8 cellular contexts compared by ENCODE assay signal in genomic region chr1:999797-1000356, GRCh38. TPM values are rescaled to one million over a fixed set of nuclear protein-coding genes. Genes with fewer than 3 reads are reported as not detected.
DNase-seq lines count a peak whose midpoint lies in the region; ATAC-seq, FAIRE-seq and TF ChIP-seq lines count a peak whose summit lies in the region.

A gene with protein sequence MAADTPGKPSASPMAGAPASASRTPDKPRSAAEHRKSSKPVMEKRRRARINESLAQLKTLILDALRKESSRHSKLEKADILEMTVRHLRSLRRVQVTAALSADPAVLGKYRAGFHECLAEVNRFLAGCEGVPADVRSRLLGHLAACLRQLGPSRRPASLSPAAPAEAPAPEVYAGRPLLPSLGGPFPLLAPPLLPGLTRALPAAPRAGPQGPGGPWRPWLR (minus strand): TSS chr1:1000097. CDS start chr1:999973, 124 bp downstream.

- H3K4me2 ChIP-seq in A549 (peak within 1 kb of the TSS; percentile 95), HepG2 (ENCODE audit: low read depth, low read length) (peak within 1 kb of the TSS; percentile 92)

- ATAC-seq in A549 (peak; percentile 51 to 52), GM19043 (IDR thresholded peaks at IDR 0.05; ENCODE audit: low read depth, unreplicated experiment) (peak; percentile 41), HepG2 (peak; percentile 59)

- in situ Hi-C loops in HepG2 (cut with HindIII; ENCODE audit: extremely low pct_ligation_motif_present, low pct_unique_long_range_greater_than_20kb), result no loop called here

- H3K27me3 ChIP-seq in duodenal mucosa (ENCODE audit: control insufficient read depth in 1 of 2, insufficient read depth in 2 of 2, low read length in 2 of 2), result peaks cover 32 to 48% of the 10 kb centered on the region in 2 donors
- H3K27me3 ChIP-seq in HepG2 (ENCODE audit: control insufficient read depth in 1 of 2, insufficient read depth in 2 of 2, low read length in 2 of 2), result no peaks in the 10 kb centered on the region

- no peak for TF ChIP-seq RAD21 in A549 (conservative IDR thresholded peaks at IDR 0.05 in 1 of 2, IDR thresholded peaks at IDR 0.05 in 1 of 2)
- TF ChIP-seq RAD21 in HepG2 (CRISPR knock-in tag; IDR thresholded peaks at IDR 0.05), result peak; percentile 17; the same call in 1 of the 2 replicates

- no TSS peak for BruUV-seq in HepG2 (replicated peaks; lab: Mats Ljungman, UMichigan)

- intact Hi-C loops in HepG2 (cut with micrococcal nuclease; ENCODE audit: unreplicated experiment), result loop anchor here (10.0 kb wide), 1 partner anchor 235 kb away; the partner anchor contains the start of genes B3GALT6 and SDF4

- FAIRE-seq in A549 (lab: Jason Lieb, UNC) (no peak), HepG2 (lab: Jason Lieb, UNC) (no peak)

- peaks cover 15% of the 10 kb centered on the region for H3K79me2 ChIP-seq in HepG2 (ENCODE audit: insufficient read depth, low read length)

- no peaks in the 10 kb centered on the region for H3K36me3 ChIP-seq in duodenal mucosa (ENCODE audit: control insufficient read depth in 1 of 2, insufficient read depth in 2 of 2, low read length in 2 of 2)
- H3K36me3 ChIP-seq in HepG2 (replicated peaks in 1 of 2; ENCODE audit: control insufficient read depth in 1 of 2, insufficient read depth in 2 of 2, low read length in 2 of 2), result no peaks in the 10 kb centered on the region

- CTCF ChIA-PET in A549 (lab: Yijun Ruan, JAX) (interaction anchor here (0.7 to 4.3 kb wide), 5 partner anchors 10 to 122 kb away, joined by 3 to 33 read pairs (median 4); no protein-coding TSS in a partner anchor), HepG2 (lab: Yijun Ruan, JAX; ENCODE audit: low intra/inter-chr PET ratio, low total read pairs) (no interaction called here)

- H3K27ac ChIP-seq in A549, result peak within 1 kb of the TSS; percentile 97 to 100
- H3K27ac ChIP-seq in duodenal mucosa (ENCODE audit: low read depth, low read length), result peak within 1 kb of the TSS; percentile 87
- peak within 1 kb of the TSS; percentile 97 for H3K27ac ChIP-seq in HepG2 (ENCODE audit: extremely low read length, insufficient read depth, low read length)

- H3K4me1 ChIP-seq in A549 (peaks cover 17% of the 10 kb centered on the region), duodenal mucosa (ENCODE audit: control insufficient read depth in 1 of 2, insufficient read depth in 2 of 2, low read length in 2 of 2) (peaks cover 10 to 11% of the 10 kb centered on the region in 2 donors), HepG2 (ENCODE audit: insufficient read depth, low read length) (peaks cover 63% of the 10 kb centered on the region)

- no peak within 1 kb of the TSS for H2AFZ ChIP-seq in HepG2 (ENCODE audit: low read length)

- H4K20me1 ChIP-seq in HepG2 (ENCODE audit: insufficient read depth, low read length), result peaks cover 4% of the 10 kb centered on the region; the same call in 1 of the 2 replicates

- H3K9ac ChIP-seq in duodenal mucosa (ENCODE audit: low read depth in 1 of 2, low read length in 2 of 2), result peak within 1 kb of the TSS in 1 of 2 donors; percentile 54
- peak within 1 kb of the TSS; percentile 97 for H3K9ac ChIP-seq in HepG2 (ENCODE audit: insufficient read depth, low read depth, low read length)

- POLR2A ChIA-PET in A549 (lab: Yijun Ruan, JAX) (interaction anchor here (1.0 kb wide), 1 partner anchor 60 kb away, joined by 3 read pairs; no protein-coding TSS in a partner anchor), HepG2 (lab: Yijun Ruan, JAX) (interaction anchor here (0.7 to 3.2 kb wide), 7 partner anchors 14 to 231 kb away, joined by 3 to 13 read pairs (median 3); partner anchors contain the start of genes ISG15 and PERM1)

- peak; percentile 86 for TF ChIP-seq POLR2A in A549 (IDR thresholded peaks at IDR 0.05; ENCODE audit: low read length)
- TF ChIP-seq POLR2A in HepG2 (IDR thresholded peaks at IDR 0.05; ENCODE audit: insufficient read depth in 1 of 2, low read depth in 2 of 2, low read length in 2 of 2), result no peak; a peak in 1 of 4 replicates

- TF ChIP-seq EP300 in A549 (IDR thresholded peaks at IDR 0.05) (no peak), HepG2 (IDR thresholded peaks at IDR 0.05; ENCODE audit: low read depth in 2 of 2, low read length in 2 of 2) (no peak), HepG2 (CRISPR knock-in tag; IDR thresholded peaks at IDR 0.05; ENCODE audit: borderline replicate concordance) (no peak)

- peak within 1 kb of the TSS; percentile 77 for H3K4me3 ChIP-seq in A549
- peak within 1 kb of the TSS; percentile 61 to 62 for H3K4me3 ChIP-seq in duodenal mucosa (ENCODE audit: low read depth in 1 of 2, low read length in 2 of 2)
- peak within 1 kb of the TSS; percentile 63 to 78 (median 78) for H3K4me3 ChIP-seq in HepG2 (replicated peaks in 1 of 3; ENCODE audit: insufficient read depth in 1 of 3, low read depth in 2 of 3, low read length in 3 of 3)

- no peak for TF ChIP-seq CTCF in A549 (IDR thresholded peaks at IDR 0.05)
- TF ChIP-seq CTCF in HepG2 (CRISPR knock-in tag; IDR thresholded peaks at IDR 0.05), result no peak

- WGBS in A549 (ENCODE audit: missing lambda C conversion rate), result 0% methylated on average over 6 of the region's 85 CpGs
- no CpG with 5 or more reads among the region's 85 CpGs for WGBS in HepG2 (ENCODE audit: low lambda C conversion rate)

- H3K9me3 ChIP-seq in A549 (no peaks in the 10 kb centered on the region), duodenal mucosa (ENCODE audit: control insufficient read depth in 1 of 2, low read length in 2 of 2) (no peaks in the 10 kb centered on the region), HepG2 (ENCODE audit: low read length) (no peaks in the 10 kb centered on the region)

- DNase-seq in A549 (ENCODE audit: low read depth in 1 of 2, low spot score in 1 of 2) (peak in 1 of 2 experiments; percentile 92), NCI-H1694 (lab: John Stamatoyannopoulos, UW) (peak; percentile 58), HepG2 (ENCODE audit: low spot score) (peak; percentile 87), Kasumi-1 (lab: John Stamatoyannopoulos, UW) (no peak)
- peak; percentile 76 for DNase-seq in activated CD4-positive, alpha-beta T cell treated with anti-CD3 and anti-CD28 coated beads for 48 hours
- DNase-seq in stimulated activated CD4-positive, alpha-beta T cell treated with anti-CD3 and anti-CD28 coated beads, Interleukin-2, amount 100 ng/mL, for 4 hours (ENCODE audit: low read depth), result peak; percentile 70

TF ChIP-seq in A549, 52 proteins besides CTCF, POLR2A, EP300 and RAD21 (continues in another document):
- TF ChIP-seq TP53 (CRISPR knock-in tag; IDR thresholded peaks at IDR 0.05), result 0 out of 2 replicates have a peak, but pooled peaks have one; percentile 9
- TF ChIP-seq, protein P1, sequence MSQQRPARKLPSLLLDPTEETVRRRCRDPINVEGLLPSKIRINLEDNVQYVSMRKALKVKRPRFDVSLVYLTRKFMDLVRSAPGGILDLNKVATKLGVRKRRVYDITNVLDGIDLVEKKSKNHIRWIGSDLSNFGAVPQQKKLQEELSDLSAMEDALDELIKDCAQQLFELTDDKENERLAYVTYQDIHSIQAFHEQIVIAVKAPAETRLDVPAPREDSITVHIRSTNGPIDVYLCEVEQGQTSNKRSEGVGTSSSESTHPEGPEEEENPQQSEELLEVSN (IDR thresholded peaks at IDR 0.05; ENCODE audit: borderline replicate concordance, low read depth), result peak; percentile 35; the same call in 1 of the 2 replicates
- TF ChIP-seq HOXB5 (CRISPR knock-in tag; IDR thresholded peaks at IDR 0.05), result peak; percentile 38; the same call in 1 of the 2 replicates

TF ChIP-seq in HepG2, 621 proteins besides CTCF, POLR2A, EP300 and RAD21 (continues in another document):
- TF ChIP-seq ZSCAN22 (CRISPR knock-in tag; IDR thresholded peaks at IDR 0.05) (no peak), NFIB (CRISPR knock-in tag; IDR thresholded peaks at IDR 0.05; ENCODE audit: borderline replicate concordance) (no peak), NRL (CRISPR knock-in tag; IDR thresholded peaks at IDR 0.05; ENCODE audit: borderline replicate concordance) (no peak), FOXM1 (CRISPR knock-in tag; IDR thresholded peaks at IDR 0.05) (no peak), TOPORS (CRISPR knock-in tag; IDR thresholded peaks at IDR 0.05) (peak; percentile 3; the same call in 1 of the 2 replicates), NCOA2 (CRISPR knock-in tag; IDR thresholded peaks at IDR 0.05) (peak; percentile 10; the same call in 1 of the 2 replicates), ZNF878 (CRISPR knock-in tag; IDR thresholded peaks at IDR 0.05) (no peak), FOSL2 (CRISPR knock-in tag; IDR thresholded peaks at IDR 0.05) (no peak), PCBP1 (IDR thresholded peaks at IDR 0.05; ENCODE audit: borderline replicate concordance, low read depth, low read length) (no peak), ZNF337 (CRISPR knock-in tag; IDR thresholded peaks at IDR 0.05; ENCODE audit: borderline replicate concordance, low read depth) (no peak)

RNA-seq across cellular contexts. Expression of the gene that starts here (rescaled TPM):
- polyA plus RNA-seq in A549 (2011; rRNA removed) (4.2 and 5.9 TPM in 2 replicates), A549 (2017; fragmentation: RNase III; extraction: RNeasy Plus Mini Kit Qiagen cat#74134 plus additional on column Dnase treatment) (8.4 to 9.6 TPM (median 8.8 TPM) in 3 replicates), HepG2 (2011; rRNA removed) (10.6 and 17.6 TPM in 2 replicates)
- 32.9 and 46.9 TPM in 2 replicates for polyA plus RNA-seq in A549 (2012; cell fraction: cytosol; rRNA removed)
- 111 and 145 TPM in 2 replicates for polyA plus RNA-seq in A549 (2012; cell fraction: nucleus; rRNA removed)
- polyA minus RNA-seq in A549 (2011; rRNA and poly(A)+ RNA removed), result 0.99 and 3.5 TPM in 2 replicates
- total RNA-seq in HepG2 (2016; rRNA removed; fragmentation: Illumina TruSeq; extraction: Trizol), result 4.4 and 8.8 TPM in 2 replicates
- 16.5 and 25.5 TPM in 2 replicates for total RNA-seq in HepG2 (2016; cell fraction: cytosol; rRNA removed; fragmentation: Illumina TruSeq; extraction: Trizol; ENCODE audit: low read depth)
- 3.4 and 7.9 TPM in 2 replicates for total RNA-seq in HepG2 (2016; cell fraction: insoluble cytoplasmic fraction; rRNA removed; fragmentation: Illumina TruSeq; extraction: Trizol)
- total RNA-seq in HepG2 (2016; cell fraction: membrane; rRNA removed; fragmentation: Illumina TruSeq; extraction: Trizol), result 13.5 and 18.3 TPM in 2 replicates
- 6.5 and 8.0 TPM in 2 replicates for total RNA-seq in HepG2 (2016; cell fraction: nucleus; rRNA removed; fragmentation: Illumina TruSeq; extraction: Trizol)
- polyA plus RNA-seq in HepG2 (2011; cell fraction: cytosol; rRNA removed), result 11.6 and 28.6 TPM in 2 replicates
- 190 and 210 TPM in 2 replicates for polyA plus RNA-seq in HepG2 (2011; cell fraction: nucleus; rRNA removed)
- 4.3 and 7.0 TPM in 2 replicates for polyA plus RNA-seq in HepG2 (2012)
- polyA plus RNA-seq in HepG2 (2016; cell fraction: cytosol; fragmentation: Illumina TruSeq; extraction: Trizol; ENCODE audit: low read depth), result 17.0 and 22.1 TPM in 2 replicates
- 4.5 and 6.0 TPM in 2 replicates for polyA plus RNA-seq in HepG2 (2016; cell fraction: insoluble cytoplasmic fraction; fragmentation: Illumina TruSeq; extraction: Trizol; ENCODE audit: low read depth)
- polyA plus RNA-seq in HepG2 (2016; cell fraction: membrane; fragmentation: Illumina TruSeq; extraction: Trizol; ENCODE audit: low read depth), result 10.6 and 11.4 TPM in 2 replicates
- 16.1 and 18.4 TPM in 2 replicates for polyA plus RNA-seq in HepG2 (2016; cell fraction: nucleus; fragmentation: Illumina TruSeq; extraction: Trizol; ENCODE audit: insufficient read depth, low read depth)
- polyA minus RNA-seq in HepG2 (2011; rRNA and poly(A)+ RNA removed; ENCODE audit: low replicate concordance), result 2.2 and 6.1 TPM in 2 replicates
- 6.4 and 8.5 TPM in 2 replicates for polyA minus RNA-seq in HepG2 (2011; cell fraction: cytosol; rRNA and poly(A)+ RNA removed)
- 4.6 and 8.9 TPM in 2 replicates for polyA minus RNA-seq in HepG2 (2011; cell fraction: nucleus; rRNA and poly(A)+ RNA removed)

Comparison
In these comparisons a context has a peak if more than half of its experiments do, and no peak if none do; other contexts are left out.
1. DNase-seq: peak in NCI-H1694 (single experiment), activated CD4-positive, alpha-beta T cell treated with anti-CD3 and anti-CD28 coated beads for 48 hours (single experiment), HepG2 (single experiment) and stimulated activated CD4-positive, alpha-beta T cell treated with anti-CD3 and anti-CD28 coated beads, Interleukin-2, amount 100 ng/mL, for 4 hours (single experiment); none in Kasumi-1 (0 of 2).
2. Of the 38 proteins assayed by ChIP-seq in both HepG2 and A549: peak only in HepG2: BHLHE40, JUN and RAD21; only in A549: PBX3, POLR2A and TP53; in both: none; in neither: 31; mixed calls (peak in some experiments, not most) for 1.
3. Peak in every context shown above with its lines, with median percentiles within 50 percentile points of each other: ATAC-seq, H3K27ac ChIP-seq and H3K4me3 ChIP-seq.